24 cellular contexts compared by ENCODE assay signal in genomic region chr5:170056561-170057267, GRCh38. TPM values are rescaled to one million over a fixed set of nuclear protein-coding genes. Genes with fewer than 3 reads are reported as not detected.
A peak's percentile ranks its signal among the peaks of the same experiment; 100 is the strongest.
DNase-seq lines count a peak whose midpoint lies in the region; ATAC-seq, FAIRE-seq and TF ChIP-seq lines count a peak whose summit lies in the region.
"Had no signal": no experiment of that assay in that cellular context is flagged by ENCODE, and none has a peak within 500 bp of the region (broad histone marks: within the 10 kb centered on the region; RNA-seq: fewer than 3 reads in every experiment).

No MANE protein-coding gene starts in this region.

- no peak overlapping the region for H3K9ac ChIP-seq in endodermal cell (ENCODE audit: extremely low read depth, low read length, poor library complexity, severe bottlenecking)

- no peak overlapping the region for H3K4me3 Mint-ChIP-seq in HFFc6
- no peak overlapping the region for H3K4me3 Mint-ChIP-seq in endodermal cell
- no peak overlapping the region for H3K4me3 Mint-ChIP-seq in activated CD4-positive, alpha-beta memory T cell treated with anti-CD3 and anti-CD28 coated beads, Interleukin-2, amount 10 ng/mL, durations not matched to agents 7 days and 5 days
- H3K4me3 Mint-ChIP-seq: CD4-positive, CD25-positive, alpha-beta regulatory T cell; H9 had no signal

- no peaks in the 10 kb centered on the region for H3K4me1 ChIP-seq in endodermal cell (ENCODE audit: control insufficient read depth, insufficient read depth, low read length)
- H3K4me1 ChIP-seq in lung (ENCODE audit: control insufficient read depth in 2 of 2, insufficient read depth in 2 of 2, low read length in 2 of 2): no peaks in the 10 kb centered on the region
- H3K4me1 ChIP-seq: BE2C had no signal

- peak; percentile 40 for DNase-seq in AG08395 (ENCODE audit: low spot score)
- peak; percentile 43 for DNase-seq in HFFc6
- DNase-seq in endodermal cell: peak; percentile 10
- no peak for DNase-seq in lung (ENCODE audit: low spot score)
- DNase-seq in activated CD4-positive, alpha-beta T cell treated with anti-CD3 and anti-CD28 coated beads for 4 hours: no peak
- DNase-seq in germinal center (ENCODE audit: low spot score): no peak
- no peak for DNase-seq in activated CD4-positive, alpha-beta memory T cell treated with anti-CD3 and anti-CD28 coated beads, Interleukin-2, amount 10 ng/mL, durations not matched to agents 7 days and 5 days
- no peak for DNase-seq in frontal cortex (ENCODE audit: low spot score in 2 of 2)
- DNase-seq: 8988T; BE2C; CD4-positive, CD25-positive, alpha-beta regulatory T cell; COR-L47; DMS 273 treated with DMSO at 0.1 percent for 48 hours; H9; NCI-H1092 treated with DMSO at 0.1 percent for 48 hours; NCI-H2081; NCI-H2171 treated with DMSO at 0.1 percent for 48 hours; NCI-H446; NCI-H69; SHP77 had no signal

- H3K36me3 Mint-ChIP-seq in HFFc6 (ENCODE audit: low read depth): no peaks in the 10 kb centered on the region
- H3K36me3 Mint-ChIP-seq in endodermal cell (ENCODE audit: low read depth): no peaks in the 10 kb centered on the region
- peaks cover 86% of the 10 kb centered on the region for H3K36me3 Mint-ChIP-seq in activated CD4-positive, alpha-beta memory T cell treated with anti-CD3 and anti-CD28 coated beads, Interleukin-2, amount 10 ng/mL, durations not matched to agents 7 days and 5 days (ENCODE audit: low read depth)

- CTCF ChIA-PET in activated CD4-positive, alpha-beta memory T cell treated with anti-CD3 and anti-CD28 coated beads, Interleukin-2, amount 10 ng/mL, durations not matched to agents 7 days and 5 days (lab: Charles Lee): no interaction called here

- H3K36me3 ChIP-seq in endodermal cell (ENCODE audit: control insufficient read depth, insufficient read depth, low read length) (no peaks in the 10 kb centered on the region), lung (ENCODE audit: control insufficient read depth in 2 of 2, insufficient read depth in 2 of 2, low read length in 2 of 2) (no peaks in the 10 kb centered on the region)
- H3K36me3 ChIP-seq: BE2C had no signal

- H3K27ac ChIP-seq in endodermal cell (ENCODE audit: low read depth, low read length): no peak overlapping the region
- no peak overlapping the region for H3K27ac ChIP-seq in lung (ENCODE audit: low read depth in 1 of 2, low read length in 1 of 2)
- H3K27ac ChIP-seq: HL-60 had no signal

- H3K27me3 Mint-ChIP-seq in HFFc6 (ENCODE audit: insufficient read depth): peaks cover 8% of the 10 kb centered on the region
- H3K27me3 Mint-ChIP-seq in endodermal cell (ENCODE audit: insufficient read depth): no peaks in the 10 kb centered on the region
- H3K27me3 Mint-ChIP-seq in activated CD4-positive, alpha-beta memory T cell treated with anti-CD3 and anti-CD28 coated beads, Interleukin-2, amount 10 ng/mL, durations not matched to agents 7 days and 5 days: no peaks in the 10 kb centered on the region
- H3K27me3 Mint-ChIP-seq: CD4-positive, CD25-positive, alpha-beta regulatory T cell had no signal

- H3K4me3 ChIP-seq in endodermal cell (ENCODE audit: low read length) (no peak overlapping the region), lung (no peak overlapping the region)

- peaks cover 9% of the 10 kb centered on the region for H3K4me1 Mint-ChIP-seq in HFFc6 (ENCODE audit: low read depth)
- no peaks in the 10 kb centered on the region for H3K4me1 Mint-ChIP-seq in endodermal cell
- H3K4me1 Mint-ChIP-seq in activated CD4-positive, alpha-beta memory T cell treated with anti-CD3 and anti-CD28 coated beads, Interleukin-2, amount 10 ng/mL, durations not matched to agents 7 days and 5 days: no peaks in the 10 kb centered on the region
- H3K4me1 Mint-ChIP-seq: H9 had no signal

- peak; percentile 19 for ATAC-seq in lung (ENCODE audit: insufficient read depth, low FRiP score)
- ATAC-seq: SK-N-SH treated with all-trans-retinoic acid at 6 μM for 48 hours had no signal

- FAIRE-seq in frontal cortex (lab: Jason Lieb, UNC): no peak

- no peak for TF ChIP-seq CTCF in HFFc6 (IDR thresholded peaks at IDR 0.05)
- TF ChIP-seq CTCF in endodermal cell (conservative IDR thresholded peaks at IDR 0.05): no peak
- no peak for TF ChIP-seq CTCF in lung (IDR thresholded peaks at IDR 0.05; ENCODE audit: control extremely low read depth, extremely low read depth)

- 92 to 97% methylated on average over 9 to 11 of the region's 11 CpGs for WGBS in endodermal cell (ENCODE audit: insufficient coverage in 1 of 2, insufficient read length in 1 of 2), 2 experiments
- 85 to 89% methylated on average over 11 of the region's 11 CpGs for WGBS in lung, 2 donors

- no peak overlapping the region for H3K27ac Mint-ChIP-seq in HFFc6
- no peak overlapping the region for H3K27ac Mint-ChIP-seq in endodermal cell
- no peak overlapping the region for H3K27ac Mint-ChIP-seq in activated CD4-positive, alpha-beta memory T cell treated with anti-CD3 and anti-CD28 coated beads, Interleukin-2, amount 10 ng/mL, durations not matched to agents 7 days and 5 days
- H3K27ac Mint-ChIP-seq: CD4-positive, CD25-positive, alpha-beta regulatory T cell had no signal

- H3K9me3 Mint-ChIP-seq in HFFc6 (no peaks in the 10 kb centered on the region), endodermal cell (no peaks in the 10 kb centered on the region)
- peaks cover 3% of the 10 kb centered on the region for H3K9me3 Mint-ChIP-seq in activated CD4-positive, alpha-beta memory T cell treated with anti-CD3 and anti-CD28 coated beads, Interleukin-2, amount 10 ng/mL, durations not matched to agents 7 days and 5 days
- H3K9me3 Mint-ChIP-seq: H9 had no signal

- no peaks in the 10 kb centered on the region for H3K9me3 ChIP-seq in endodermal cell (ENCODE audit: control insufficient read depth, low read length)
- H3K9me3 ChIP-seq in lung (ENCODE audit: control insufficient read depth in 2 of 2, insufficient read depth in 1 of 2, low read length in 1 of 2): peaks cover 0 to 6% of the 10 kb centered on the region in 2 donors
- H3K9me3 ChIP-seq: BE2C had no signal

- H3K27me3 ChIP-seq in endodermal cell (ENCODE audit: control insufficient read depth, insufficient read depth, low read length, poor library complexity, severe bottlenecking) (no peaks in the 10 kb centered on the region), lung (ENCODE audit: control insufficient read depth, insufficient read depth) (no peaks in the 10 kb centered on the region)
- H3K27me3 ChIP-seq: BE2C had no signal

- POLR2A ChIA-PET in activated CD4-positive, alpha-beta memory T cell treated with anti-CD3 and anti-CD28 coated beads, Interleukin-2, amount 10 ng/mL, durations not matched to agents 7 days and 5 days (lab: Charles Lee): no interaction called here

RNA-seq across cellular contexts. Expression of gene FOXI1, which starts 49.0 kb away (rescaled TPM):
- not detected for total RNA-seq in HFFc6 (2021; fragmentation: NEBNext Ultra II Directional; extraction: Animal tissue kit (Norgen Biotek cat#: 25700))
- total RNA-seq in endodermal cell (1 to 10 TPM in 1 of 2 donors, under 1 TPM in 1; 0.44 to 3.5 TPM), lung (not detected), frontal cortex (not detected)
- 0.18 TPM for polyA plus RNA-seq in endodermal cell (2013, experiment 1 of 2)
- 0.17 TPM for polyA plus RNA-seq in endodermal cell (2013, experiment 2 of 2)
- polyA plus RNA-seq in lung: under 1 TPM; 0.05 to 0.10 TPM
- not detected for total RNA-seq in activated CD4-positive, alpha-beta memory T cell treated with anti-CD3 and anti-CD28 coated beads, Interleukin-2, amount 10 ng/mL, durations not matched to agents 7 days and 5 days
- total RNA-seq: CD4-positive, CD25-positive, alpha-beta regulatory T cell; H9; LHCN-M2 had no signal
- polyA plus RNA-seq: AG04450; CD4-positive, CD25-positive, alpha-beta regulatory T cell had no signal

Comparison
In these comparisons a context has a peak if more than half of its experiments do, and no peak if none do; other contexts are left out.
1. DNase-seq: peak in AG08395 (single experiment), HFFc6 (single experiment) and endodermal cell (single experiment); none in lung (single experiment), activated CD4-positive, alpha-beta T cell treated with anti-CD3 and anti-CD28 coated beads for 4 hours (0 of 2), germinal center (single experiment), activated CD4-positive, alpha-beta memory T cell treated with anti-CD3 and anti-CD28 coated beads, Interleukin-2, amount 10 ng/mL, durations not matched to agents 7 days and 5 days (single experiment) and frontal cortex (0 of 2).